ENCODE assay signal across 2 cellular contexts in genomic region chr1:245045087-245045881, GRCh38.
TF ChIP-seq lines count a peak whose summit lies in the region.

No MANE protein-coding gene starts in this region.

TF ChIP-seq in A549, 52 proteins besides CTCF, POLR2A, EP300 and RAD21 (continued from another document):
- TF ChIP-seq, protein P1, sequence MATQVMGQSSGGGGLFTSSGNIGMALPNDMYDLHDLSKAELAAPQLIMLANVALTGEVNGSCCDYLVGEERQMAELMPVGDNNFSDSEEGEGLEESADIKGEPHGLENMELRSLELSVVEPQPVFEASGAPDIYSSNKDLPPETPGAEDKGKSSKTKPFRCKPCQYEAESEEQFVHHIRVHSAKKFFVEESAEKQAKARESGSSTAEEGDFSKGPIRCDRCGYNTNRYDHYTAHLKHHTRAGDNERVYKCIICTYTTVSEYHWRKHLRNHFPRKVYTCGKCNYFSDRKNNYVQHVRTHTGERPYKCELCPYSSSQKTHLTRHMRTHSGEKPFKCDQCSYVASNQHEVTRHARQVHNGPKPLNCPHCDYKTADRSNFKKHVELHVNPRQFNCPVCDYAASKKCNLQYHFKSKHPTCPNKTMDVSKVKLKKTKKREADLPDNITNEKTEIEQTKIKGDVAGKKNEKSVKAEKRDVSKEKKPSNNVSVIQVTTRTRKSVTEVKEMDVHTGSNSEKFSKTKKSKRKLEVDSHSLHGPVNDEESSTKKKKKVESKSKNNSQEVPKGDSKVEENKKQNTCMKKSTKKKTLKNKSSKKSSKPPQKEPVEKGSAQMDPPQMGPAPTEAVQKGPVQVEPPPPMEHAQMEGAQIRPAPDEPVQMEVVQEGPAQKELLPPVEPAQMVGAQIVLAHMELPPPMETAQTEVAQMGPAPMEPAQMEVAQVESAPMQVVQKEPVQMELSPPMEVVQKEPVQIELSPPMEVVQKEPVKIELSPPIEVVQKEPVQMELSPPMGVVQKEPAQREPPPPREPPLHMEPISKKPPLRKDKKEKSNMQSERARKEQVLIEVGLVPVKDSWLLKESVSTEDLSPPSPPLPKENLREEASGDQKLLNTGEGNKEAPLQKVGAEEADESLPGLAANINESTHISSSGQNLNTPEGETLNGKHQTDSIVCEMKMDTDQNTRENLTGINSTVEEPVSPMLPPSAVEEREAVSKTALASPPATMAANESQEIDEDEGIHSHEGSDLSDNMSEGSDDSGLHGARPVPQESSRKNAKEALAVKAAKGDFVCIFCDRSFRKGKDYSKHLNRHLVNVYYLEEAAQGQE (IDR thresholded peaks at IDR 0.05): peak; percentile 44; the same call in 1 of the 2 replicates
- TF ChIP-seq HOXA7 (CRISPR knock-in tag; IDR thresholded peaks at IDR 0.05): no peak
- no peak for TF ChIP-seq ZC3H11A (IDR thresholded peaks at IDR 0.05)

TF ChIP-seq in HepG2, 621 proteins besides CTCF, POLR2A, EP300 and RAD21 (continued from another document and continues in another):
- 0 out of 2 replicates have a peak, but pooled peaks have one; percentile 28 for TF ChIP-seq MAZ (IDR thresholded peaks at IDR 0.05; ENCODE audit: borderline replicate concordance, low read depth, low read length)
- peak; percentile 60; the same call in 1 of the 2 replicates for TF ChIP-seq MAZ (CRISPR knock-in tag; IDR thresholded peaks at IDR 0.05; ENCODE audit: low read depth)
- TF ChIP-seq MED1 (CRISPR knock-in tag; IDR thresholded peaks at IDR 0.05): peak; percentile 38
- 0 out of 2 replicates have a peak, but pooled peaks have one; percentile 26 for TF ChIP-seq HMG20B (CRISPR knock-in tag; conservative IDR thresholded peaks at IDR 0.05)
- TF ChIP-seq ZNF20 (CRISPR knock-in tag; IDR thresholded peaks at IDR 0.05): peak; percentile 100
- TF ChIP-seq ZNF710 (CRISPR knock-in tag; IDR thresholded peaks at IDR 0.05; ENCODE audit: borderline replicate concordance): no peak
- TF ChIP-seq, protein P2, sequence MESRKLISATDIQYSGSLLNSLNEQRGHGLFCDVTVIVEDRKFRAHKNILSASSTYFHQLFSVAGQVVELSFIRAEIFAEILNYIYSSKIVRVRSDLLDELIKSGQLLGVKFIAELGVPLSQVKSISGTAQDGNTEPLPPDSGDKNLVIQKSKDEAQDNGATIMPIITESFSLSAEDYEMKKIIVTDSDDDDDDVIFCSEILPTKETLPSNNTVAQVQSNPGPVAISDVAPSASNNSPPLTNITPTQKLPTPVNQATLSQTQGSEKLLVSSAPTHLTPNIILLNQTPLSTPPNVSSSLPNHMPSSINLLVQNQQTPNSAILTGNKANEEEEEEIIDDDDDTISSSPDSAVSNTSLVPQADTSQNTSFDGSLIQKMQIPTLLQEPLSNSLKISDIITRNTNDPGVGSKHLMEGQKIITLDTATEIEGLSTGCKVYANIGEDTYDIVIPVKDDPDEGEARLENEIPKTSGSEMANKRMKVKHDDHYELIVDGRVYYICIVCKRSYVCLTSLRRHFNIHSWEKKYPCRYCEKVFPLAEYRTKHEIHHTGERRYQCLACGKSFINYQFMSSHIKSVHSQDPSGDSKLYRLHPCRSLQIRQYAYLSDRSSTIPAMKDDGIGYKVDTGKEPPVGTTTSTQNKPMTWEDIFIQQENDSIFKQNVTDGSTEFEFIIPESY (CRISPR knock-in tag; IDR thresholded peaks at IDR 0.05): no peak
- 0 out of 2 replicates have a peak, but pooled peaks have one; percentile 18 for TF ChIP-seq BORCS8-MEF2B (CRISPR knock-in tag; IDR thresholded peaks at IDR 0.05)
- peak; percentile 56; the same call in 1 of the 2 replicates for TF ChIP-seq ZNF263 (CRISPR knock-in tag; IDR thresholded peaks at IDR 0.05)
- TF ChIP-seq HBP1 (CRISPR knock-in tag; IDR thresholded peaks at IDR 0.05; ENCODE audit: low read depth): no peak
- TF ChIP-seq CEBPG (CRISPR knock-in tag; IDR thresholded peaks at IDR 0.05): peak; percentile 76
- peak; percentile 60 for TF ChIP-seq POLR2AphosphoS5 (IDR thresholded peaks at IDR 0.05; ENCODE audit: low read depth, low read length)
- TF ChIP-seq ZNF383 (CRISPR knock-in tag; IDR thresholded peaks at IDR 0.05; ENCODE audit: borderline replicate concordance): no peak
- peak; percentile 56; the same call in 1 of the 2 replicates for TF ChIP-seq ZNF460 (CRISPR knock-in tag; IDR thresholded peaks at IDR 0.05; ENCODE audit: borderline replicate concordance)
- TF ChIP-seq NR2F1 (CRISPR knock-in tag; IDR thresholded peaks at IDR 0.05): peak; percentile 49 to 64; a peak in 3 of 4 replicates
- TF ChIP-seq ZNF382 (CRISPR knock-in tag; IDR thresholded peaks at IDR 0.05; ENCODE audit: borderline replicate concordance): no peak
- TF ChIP-seq, protein P3, sequence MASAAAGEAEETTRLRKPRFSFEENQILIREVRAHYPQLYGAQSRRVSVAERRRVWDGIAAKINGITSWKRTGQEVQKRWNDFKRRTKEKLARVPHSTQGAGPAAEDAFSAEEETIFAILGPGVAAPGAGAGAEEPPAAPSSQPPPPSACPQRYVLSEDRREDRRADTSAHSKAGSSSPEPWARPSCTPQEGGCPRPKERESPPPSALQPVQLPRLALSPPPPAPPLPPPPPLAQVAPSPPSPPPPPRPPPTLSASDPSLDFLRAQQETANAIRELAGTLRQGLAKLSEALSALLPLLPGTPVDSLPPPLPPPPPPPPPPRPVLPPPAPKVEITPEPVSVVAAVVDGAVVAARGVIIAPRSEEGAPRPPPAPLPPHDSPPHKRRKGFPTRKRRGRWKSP (CRISPR knock-in tag; IDR thresholded peaks at IDR 0.05): 0 out of 2 replicates have a peak, but pooled peaks have one; percentile 47
- TF ChIP-seq, protein P4, sequence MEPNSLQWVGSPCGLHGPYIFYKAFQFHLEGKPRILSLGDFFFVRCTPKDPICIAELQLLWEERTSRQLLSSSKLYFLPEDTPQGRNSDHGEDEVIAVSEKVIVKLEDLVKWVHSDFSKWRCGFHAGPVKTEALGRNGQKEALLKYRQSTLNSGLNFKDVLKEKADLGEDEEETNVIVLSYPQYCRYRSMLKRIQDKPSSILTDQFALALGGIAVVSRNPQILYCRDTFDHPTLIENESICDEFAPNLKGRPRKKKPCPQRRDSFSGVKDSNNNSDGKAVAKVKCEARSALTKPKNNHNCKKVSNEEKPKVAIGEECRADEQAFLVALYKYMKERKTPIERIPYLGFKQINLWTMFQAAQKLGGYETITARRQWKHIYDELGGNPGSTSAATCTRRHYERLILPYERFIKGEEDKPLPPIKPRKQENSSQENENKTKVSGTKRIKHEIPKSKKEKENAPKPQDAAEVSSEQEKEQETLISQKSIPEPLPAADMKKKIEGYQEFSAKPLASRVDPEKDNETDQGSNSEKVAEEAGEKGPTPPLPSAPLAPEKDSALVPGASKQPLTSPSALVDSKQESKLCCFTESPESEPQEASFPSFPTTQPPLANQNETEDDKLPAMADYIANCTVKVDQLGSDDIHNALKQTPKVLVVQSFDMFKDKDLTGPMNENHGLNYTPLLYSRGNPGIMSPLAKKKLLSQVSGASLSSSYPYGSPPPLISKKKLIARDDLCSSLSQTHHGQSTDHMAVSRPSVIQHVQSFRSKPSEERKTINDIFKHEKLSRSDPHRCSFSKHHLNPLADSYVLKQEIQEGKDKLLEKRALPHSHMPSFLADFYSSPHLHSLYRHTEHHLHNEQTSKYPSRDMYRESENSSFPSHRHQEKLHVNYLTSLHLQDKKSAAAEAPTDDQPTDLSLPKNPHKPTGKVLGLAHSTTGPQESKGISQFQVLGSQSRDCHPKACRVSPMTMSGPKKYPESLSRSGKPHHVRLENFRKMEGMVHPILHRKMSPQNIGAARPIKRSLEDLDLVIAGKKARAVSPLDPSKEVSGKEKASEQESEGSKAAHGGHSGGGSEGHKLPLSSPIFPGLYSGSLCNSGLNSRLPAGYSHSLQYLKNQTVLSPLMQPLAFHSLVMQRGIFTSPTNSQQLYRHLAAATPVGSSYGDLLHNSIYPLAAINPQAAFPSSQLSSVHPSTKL (CRISPR knock-in tag; IDR thresholded peaks at IDR 0.05): 0 out of 2 replicates have a peak, but pooled peaks have one; percentile 18
- TF ChIP-seq YEATS4 (CRISPR knock-in tag; IDR thresholded peaks at IDR 0.05; ENCODE audit: borderline replicate concordance): no peak
- TF ChIP-seq ZNF747 (CRISPR knock-in tag; IDR thresholded peaks at IDR 0.05; ENCODE audit: borderline replicate concordance): 0 out of 2 replicates have a peak, but pooled peaks have one; percentile 43
- TF ChIP-seq NFIB (CRISPR knock-in tag; IDR thresholded peaks at IDR 0.05; ENCODE audit: borderline replicate concordance): no peak
- TF ChIP-seq RFXAP (CRISPR knock-in tag; IDR thresholded peaks at IDR 0.05; ENCODE audit: borderline replicate concordance): peak; percentile 59; the same call in 1 of the 2 replicates
- peak; percentile 26 for TF ChIP-seq XRCC5 (optimal IDR thresholded peaks at IDR 0.05; ENCODE audit: low read length)
- TF ChIP-seq YEATS2 (CRISPR knock-in tag; IDR thresholded peaks at IDR 0.05; ENCODE audit: borderline replicate concordance): peak; percentile 57; the same call in 1 of the 2 replicates
- TF ChIP-seq SP1 (IDR thresholded peaks at IDR 0.05): no peak
- TF ChIP-seq SP1 (CRISPR knock-in tag; IDR thresholded peaks at IDR 0.05): 0 out of 2 replicates have a peak, but pooled peaks have one; percentile 11
- no peak for TF ChIP-seq AGO1 (IDR thresholded peaks at IDR 0.05; ENCODE audit: low read depth, low read length, poor library complexity, severe bottlenecking)
- TF ChIP-seq SRSF1 (optimal IDR thresholded peaks at IDR 0.05; ENCODE audit: low read depth, low read length): no peak
- TF ChIP-seq SALL1 (CRISPR knock-in tag; IDR thresholded peaks at IDR 0.05): peak; percentile 83
- TF ChIP-seq ASH2L (IDR thresholded peaks at IDR 0.05; ENCODE audit: insufficient read length, low read depth, low read length): peak; percentile 48
- TF ChIP-seq GATAD1 (CRISPR knock-in tag; IDR thresholded peaks at IDR 0.05): peak; percentile 16; the same call in 1 of the 2 replicates
- TF ChIP-seq FOSL2 (CRISPR knock-in tag; IDR thresholded peaks at IDR 0.05): peak; percentile 18; the same call in 1 of the 2 replicates
- TF ChIP-seq ZNF484 (CRISPR knock-in tag; IDR thresholded peaks at IDR 0.05; ENCODE audit: borderline replicate concordance, low read depth): no peak
- TF ChIP-seq, protein P5, sequence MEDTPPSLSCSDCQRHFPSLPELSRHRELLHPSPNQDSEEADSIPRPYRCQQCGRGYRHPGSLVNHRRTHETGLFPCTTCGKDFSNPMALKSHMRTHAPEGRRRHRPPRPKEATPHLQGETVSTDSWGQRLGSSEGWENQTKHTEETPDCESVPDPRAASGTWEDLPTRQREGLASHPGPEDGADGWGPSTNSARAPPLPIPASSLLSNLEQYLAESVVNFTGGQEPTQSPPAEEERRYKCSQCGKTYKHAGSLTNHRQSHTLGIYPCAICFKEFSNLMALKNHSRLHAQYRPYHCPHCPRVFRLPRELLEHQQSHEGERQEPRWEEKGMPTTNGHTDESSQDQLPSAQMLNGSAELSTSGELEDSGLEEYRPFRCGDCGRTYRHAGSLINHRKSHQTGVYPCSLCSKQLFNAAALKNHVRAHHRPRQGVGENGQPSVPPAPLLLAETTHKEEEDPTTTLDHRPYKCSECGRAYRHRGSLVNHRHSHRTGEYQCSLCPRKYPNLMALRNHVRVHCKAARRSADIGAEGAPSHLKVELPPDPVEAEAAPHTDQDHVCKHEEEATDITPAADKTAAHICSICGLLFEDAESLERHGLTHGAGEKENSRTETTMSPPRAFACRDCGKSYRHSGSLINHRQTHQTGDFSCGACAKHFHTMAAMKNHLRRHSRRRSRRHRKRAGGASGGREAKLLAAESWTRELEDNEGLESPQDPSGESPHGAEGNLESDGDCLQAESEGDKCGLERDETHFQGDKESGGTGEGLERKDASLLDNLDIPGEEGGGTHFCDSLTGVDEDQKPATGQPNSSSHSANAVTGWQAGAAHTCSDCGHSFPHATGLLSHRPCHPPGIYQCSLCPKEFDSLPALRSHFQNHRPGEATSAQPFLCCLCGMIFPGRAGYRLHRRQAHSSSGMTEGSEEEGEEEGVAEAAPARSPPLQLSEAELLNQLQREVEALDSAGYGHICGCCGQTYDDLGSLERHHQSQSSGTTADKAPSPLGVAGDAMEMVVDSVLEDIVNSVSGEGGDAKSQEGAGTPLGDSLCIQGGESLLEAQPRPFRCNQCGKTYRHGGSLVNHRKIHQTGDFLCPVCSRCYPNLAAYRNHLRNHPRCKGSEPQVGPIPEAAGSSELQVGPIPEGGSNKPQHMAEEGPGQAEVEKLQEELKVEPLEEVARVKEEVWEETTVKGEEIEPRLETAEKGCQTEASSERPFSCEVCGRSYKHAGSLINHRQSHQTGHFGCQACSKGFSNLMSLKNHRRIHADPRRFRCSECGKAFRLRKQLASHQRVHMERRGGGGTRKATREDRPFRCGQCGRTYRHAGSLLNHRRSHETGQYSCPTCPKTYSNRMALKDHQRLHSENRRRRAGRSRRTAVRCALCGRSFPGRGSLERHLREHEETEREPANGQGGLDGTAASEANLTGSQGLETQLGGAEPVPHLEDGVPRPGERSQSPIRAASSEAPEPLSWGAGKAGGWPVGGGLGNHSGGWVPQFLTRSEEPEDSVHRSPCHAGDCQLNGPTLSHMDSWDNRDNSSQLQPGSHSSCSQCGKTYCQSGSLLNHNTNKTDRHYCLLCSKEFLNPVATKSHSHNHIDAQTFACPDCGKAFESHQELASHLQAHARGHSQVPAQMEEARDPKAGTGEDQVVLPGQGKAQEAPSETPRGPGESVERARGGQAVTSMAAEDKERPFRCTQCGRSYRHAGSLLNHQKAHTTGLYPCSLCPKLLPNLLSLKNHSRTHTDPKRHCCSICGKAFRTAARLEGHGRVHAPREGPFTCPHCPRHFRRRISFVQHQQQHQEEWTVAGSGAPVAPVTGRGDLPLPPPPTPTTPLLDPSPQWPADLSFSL (CRISPR knock-in tag; IDR thresholded peaks at IDR 0.05): 0 out of 2 replicates have a peak, but pooled peaks have one; percentile 26
